In the genomic region with DNA sequence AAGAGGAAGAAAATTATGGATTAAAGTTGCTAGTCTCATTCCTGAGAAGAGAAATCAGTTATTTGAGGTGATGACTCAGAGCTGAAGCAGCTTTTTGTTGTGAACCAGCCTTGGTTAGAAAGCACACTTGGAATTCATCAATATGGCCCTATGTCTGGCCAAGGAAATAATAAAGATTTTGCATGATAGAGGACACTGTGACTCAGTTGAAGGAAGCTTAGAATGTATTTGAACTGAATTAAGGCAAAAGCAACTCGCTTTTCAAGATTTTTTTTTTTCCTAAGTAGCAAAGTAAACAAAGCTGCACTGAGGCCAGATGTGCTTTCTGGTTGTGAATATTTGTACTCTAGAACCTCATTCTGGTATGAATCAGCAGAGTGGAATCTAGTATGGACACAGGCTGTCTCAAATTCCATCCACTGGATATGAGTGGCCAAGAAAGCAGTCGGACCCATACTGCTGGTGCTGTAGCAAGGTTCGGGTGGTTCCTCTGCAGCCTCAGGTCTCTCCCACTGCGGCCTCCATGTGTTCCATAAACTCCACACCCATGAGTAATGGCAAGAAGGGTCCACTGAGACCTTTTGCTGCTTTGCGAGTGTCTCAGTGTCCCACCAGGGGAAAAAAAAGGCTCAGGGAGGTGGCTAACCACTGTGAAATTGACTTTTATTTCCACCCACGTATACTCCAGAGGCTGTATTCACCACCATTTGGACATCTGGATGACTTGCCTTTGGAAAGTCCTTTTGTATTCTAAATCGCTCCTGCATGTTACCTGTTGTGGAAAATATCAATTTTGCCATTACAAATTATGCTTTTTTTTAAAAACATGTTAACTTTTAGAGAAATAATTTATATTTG, we compare ENCODE assay signal across 8 cellular contexts. TPM values are rescaled to one million over a fixed set of nuclear protein-coding genes. Genes with fewer than 3 reads are reported as not detected.
A peak's percentile ranks its signal among the peaks of the same experiment; 100 is the strongest.
DNase-seq lines count a peak whose midpoint lies in the region; ATAC-seq and TF ChIP-seq lines count a peak whose summit lies in the region.

No MANE protein-coding gene starts in this region.

- H3K36me3 ChIP-seq in adipocyte (ENCODE audit: control insufficient read depth, insufficient read depth, low read length, severe bottlenecking) (peaks cover 72% of the 10 kb centered on the region), testis (ENCODE audit: low read depth, missing control alignments) (no peaks in the 10 kb centered on the region), WERI-Rb-1 (no peaks in the 10 kb centered on the region)

- H3K27ac Mint-ChIP-seq in activated T-cell treated with anti-CD3 and anti-CD28 coated beads, Interleukin-2, amount 50 U/mL, for 72 hours, result peak overlapping the region; percentile 97

- H3K27ac ChIP-seq in testis, result peak overlapping the region; percentile 39 to 69
- no peak overlapping the region for H3K27ac ChIP-seq in WERI-Rb-1

- H3K4me1 Mint-ChIP-seq in activated T-cell treated with anti-CD3 and anti-CD28 coated beads, Interleukin-2, amount 50 U/mL, for 72 hours (ENCODE audit: low read depth), result peaks cover 97% of the 10 kb centered on the region

- no peak for ATAC-seq in activated T-cell treated with anti-CD3 and anti-CD28 coated beads, Interleukin-2, amount 50 U/mL, for 72 hours (replicated peaks in 1 of 2)

- no peaks in the 10 kb centered on the region for H3K27me3 Mint-ChIP-seq in activated T-cell treated with anti-CD3 and anti-CD28 coated beads, Interleukin-2, amount 50 U/mL, for 72 hours (ENCODE audit: low read depth)

- TF ChIP-seq CTCF in testis (IDR thresholded peaks at IDR 0.05) (no peak), WERI-Rb-1 (IDR thresholded peaks at IDR 0.05; ENCODE audit: low read depth, low read length) (no peak)

- H3K9ac ChIP-seq in adipocyte (ENCODE audit: low read length), result peak overlapping the region; percentile 81

- DNase-seq in activated T-cell treated with anti-CD3 and anti-CD28 coated beads, Interleukin-2, amount 50 U/mL, for 72 hours, result no peak
- no peak for DNase-seq in activated T-cell treated with anti-CD3 and anti-CD28 coated beads, Interleukin-2, amount 50 U/mL, for 1 hour
- DNase-seq in adipocyte (ENCODE audit: low read depth), result peak; percentile 90
- DNase-seq in islet precursor cell, result peak; percentile 83
- DNase-seq in testis, result no peak
- no peak for DNase-seq in hypothalamus (lab: John Stamatoyannopoulos, UW)
- DNase-seq in NCI-H1694 (lab: John Stamatoyannopoulos, UW), result no peak
- no peak for DNase-seq in WERI-Rb-1

- H3K27me3 ChIP-seq in adipocyte (replicated peaks; ENCODE audit: control insufficient read depth, insufficient read depth, low read length) (no peaks in the 10 kb centered on the region), testis (no peaks in the 10 kb centered on the region), WERI-Rb-1 (ENCODE audit: insufficient read depth, low read depth, severe bottlenecking) (no peaks in the 10 kb centered on the region)

- peaks cover 75% of the 10 kb centered on the region for H3K4me1 ChIP-seq in adipocyte (ENCODE audit: control insufficient read depth, insufficient read depth, low read length)
- H3K4me1 ChIP-seq in testis, result peaks cover 21% of the 10 kb centered on the region

- intact Hi-C loops in testis (cut with DNase I; ENCODE audit: low total_unique reads), result no loop called here

- no peak for TF ChIP-seq POLR2A in testis (IDR thresholded peaks at IDR 0.05)

- peaks cover 20 to 47% of the 10 kb centered on the region in 2 donors for H3K36me3 Mint-ChIP-seq in activated T-cell treated with anti-CD3 and anti-CD28 coated beads, Interleukin-2, amount 50 U/mL, for 72 hours (ENCODE audit: insufficient read depth in 2 of 2)

- WGBS in testis, 2 donors, result 61 to 75% methylated on average over 7 of the region's 7 CpGs

- no peaks in the 10 kb centered on the region for H3K9me3 Mint-ChIP-seq in activated T-cell treated with anti-CD3 and anti-CD28 coated beads, Interleukin-2, amount 50 U/mL, for 72 hours

- H3K4me3 Mint-ChIP-seq in activated T-cell treated with anti-CD3 and anti-CD28 coated beads, Interleukin-2, amount 50 U/mL, for 72 hours, result peak overlapping the region; percentile 82 to 98

- H3K9me3 ChIP-seq in adipocyte (ENCODE audit: control insufficient read depth, low read length), result no peaks in the 10 kb centered on the region
- no peaks in the 10 kb centered on the region for H3K9me3 ChIP-seq in testis
- no peaks in the 10 kb centered on the region for H3K9me3 ChIP-seq in WERI-Rb-1 (ENCODE audit: severe bottlenecking)

- H3K4me3 ChIP-seq in adipocyte (ENCODE audit: low read length) (peak overlapping the region; percentile 26), testis (no peak overlapping the region), WERI-Rb-1 (ENCODE audit: low read depth, low read length) (no peak overlapping the region)

RNA-seq across cellular contexts. Expression of a gene that starts 53.1 kb away (rescaled TPM):
- total RNA-seq in activated T-cell treated with anti-CD3 and anti-CD28 coated beads, Interleukin-2, amount 50 U/mL, for 72 hours, result 10 to 100 TPM; 37.7 to 45.9 TPM
- 10 to 100 TPM; 18.7 to 26.1 TPM for total RNA-seq in testis
- 35.3 TPM for polyA plus RNA-seq in testis (ENCODE audit: insufficient read depth, low read depth, low replicate concordance)

Comparison
In these comparisons a context has a peak if more than half of its experiments do, and no peak if none do; other contexts are left out.
1. DNase-seq: peak in adipocyte (single experiment) and islet precursor cell (single experiment); none in activated T-cell treated with anti-CD3 and anti-CD28 coated beads, Interleukin-2, amount 50 U/mL, for 72 hours (0 of 2), activated T-cell treated with anti-CD3 and anti-CD28 coated beads, Interleukin-2, amount 50 U/mL, for 1 hour (single experiment), testis (single experiment), hypothalamus (0 of 51), NCI-H1694 (single experiment) and WERI-Rb-1 (single experiment).